ENCODE assay signal across 11 cellular contexts in genomic region chr11:12863605-12864121, GRCh38.
DNase-seq lines count a peak whose midpoint lies in the region; ATAC-seq and TF ChIP-seq lines count a peak whose summit lies in the region.
"Had no signal": no experiment of that assay in that cellular context is flagged by ENCODE, and none has a peak within 500 bp of the region (broad histone marks: within the 10 kb centered on the region; RNA-seq: fewer than 3 reads in every experiment).

No MANE protein-coding gene starts in this region.

- H3K79me2 ChIP-seq in mammary epithelial cell (ENCODE audit: insufficient read depth, low read length): peaks cover 44% of the 10 kb centered on the region
- peaks cover 59% of the 10 kb centered on the region for H3K79me2 ChIP-seq in fibroblast of lung (ENCODE audit: control insufficient read depth, insufficient read depth, low read length)

- H4K20me1 ChIP-seq in mammary epithelial cell (ENCODE audit: insufficient read depth, low read length) (no peaks in the 10 kb centered on the region), fibroblast of lung (ENCODE audit: control insufficient read depth, extremely low read depth, insufficient read depth, low read length) (peaks cover 3% of the 10 kb centered on the region)

- DNase-seq in MCF 10A (ENCODE audit: unreplicated experiment): no peak
- no peak for DNase-seq in mammary epithelial cell
- DNase-seq in fibroblast of lung (ENCODE audit: low read depth in 2 of 2): no peak
- DNase-seq in nephron progenitor cell: no peak
- no peak for DNase-seq in type B pancreatic cell (ENCODE audit: extremely low spot score, unreplicated experiment)
- no peak for DNase-seq in activated CD4-positive, alpha-beta T cell treated with anti-CD3 and anti-CD28 coated beads for 1 hour
- no peak for DNase-seq in HCEC 1CT
- DNase-seq: activated T-cell treated with anti-CD3 and anti-CD28 coated beads, Interleukin-2, amount 50 U/mL, for 4 hours; NCI-H2029; stimulated activated CD8-positive, alpha-beta memory T cell treated with anti-CD3 and anti-CD28 coated beads, Interleukin-4, amount 100 ng/mL, for 48 hours had no signal

- CTCF ChIA-PET in MCF 10A (lab: Yijun Ruan, JAX): interaction anchor here (0.5 to 0.9 kb wide), 2 partner anchors 12 to 22 kb away, joined by 3 to 5 read pairs; no protein-coding TSS in a partner anchor
- CTCF ChIA-PET in mammary epithelial cell (lab: Charles Lee; ENCODE audit: low non-redundant PET): no interaction called here

- H3K27ac Mint-ChIP-seq in MCF 10A (ENCODE audit: low read depth, unreplicated experiment): no peak overlapping the region
- no peak overlapping the region for H3K27ac Mint-ChIP-seq in nephron progenitor cell
- peak overlapping the region; percentile 96 for H3K27ac Mint-ChIP-seq in type B pancreatic cell

- H3K4me3 Mint-ChIP-seq in MCF 10A (ENCODE audit: unreplicated experiment): no peak overlapping the region
- H3K4me3 Mint-ChIP-seq in nephron progenitor cell: peak overlapping the region; percentile 66
- H3K4me3 Mint-ChIP-seq in type B pancreatic cell: peak overlapping the region; percentile 76
- H3K4me3 Mint-ChIP-seq: activated T-cell treated with anti-CD3 and anti-CD28 coated beads, Interleukin-2, amount 50 U/mL, for 4 hours had no signal

- H3K4me3 ChIP-seq in mammary epithelial cell (replicated peaks in 1 of 3; ENCODE audit: insufficient read depth in 1 of 3, low read depth in 2 of 3, low read length in 3 of 3): no peak overlapping the region
- peak overlapping the region in 1 of 4 experiments; percentile 8 for H3K4me3 ChIP-seq in fibroblast of lung (replicated peaks in 1 of 4; ENCODE audit: control extremely low read depth in 1 of 4, insufficient read depth in 1 of 4, low read depth in 3 of 4, low read length in 4 of 4)

- H3K27me3 ChIP-seq in mammary epithelial cell (ENCODE audit: insufficient read depth, low read length) (no peaks in the 10 kb centered on the region), fibroblast of lung (ENCODE audit: control insufficient read depth, insufficient read depth, low read length) (no peaks in the 10 kb centered on the region)

- H2AFZ ChIP-seq in mammary epithelial cell (ENCODE audit: low read depth, low read length) (no peak overlapping the region), fibroblast of lung (ENCODE audit: low read length) (no peak overlapping the region)

- H3K9me3 Mint-ChIP-seq in MCF 10A (ENCODE audit: unreplicated experiment) (no peaks in the 10 kb centered on the region), nephron progenitor cell (no peaks in the 10 kb centered on the region), type B pancreatic cell (no peaks in the 10 kb centered on the region)
- H3K9me3 Mint-ChIP-seq: activated T-cell treated with anti-CD3 and anti-CD28 coated beads, Interleukin-2, amount 50 U/mL, for 4 hours had no signal

- TSS peak; percentile 15 for BruUV-seq in MCF 10A (replicated peaks; lab: Mats Ljungman, UMichigan)
- no TSS peak for BruUV-seq in mammary epithelial cell (replicated peaks; lab: Mats Ljungman, UMichigan)

- H3K4me2 ChIP-seq in mammary epithelial cell (ENCODE audit: insufficient read depth, low read depth, low read length): no peak overlapping the region
- peak overlapping the region; percentile 28 for H3K4me2 ChIP-seq in fibroblast of lung (ENCODE audit: extremely low read depth, insufficient read depth, low read length)

- peaks cover 13% of the 10 kb centered on the region for H3K4me1 Mint-ChIP-seq in MCF 10A (ENCODE audit: insufficient read depth, unreplicated experiment)
- H3K4me1 Mint-ChIP-seq in nephron progenitor cell: peaks cover 72% of the 10 kb centered on the region
- peaks cover 55% of the 10 kb centered on the region for H3K4me1 Mint-ChIP-seq in type B pancreatic cell (ENCODE audit: unreplicated experiment)

- H3K36me3 ChIP-seq in mammary epithelial cell (ENCODE audit: insufficient read depth, low read length) (no peaks in the 10 kb centered on the region), fibroblast of lung (ENCODE audit: control insufficient read depth, insufficient read depth, low read length) (no peaks in the 10 kb centered on the region)

- H3K4me1 ChIP-seq in mammary epithelial cell (ENCODE audit: insufficient read depth, low read length) (peaks cover 14% of the 10 kb centered on the region), fibroblast of lung (ENCODE audit: control insufficient read depth, extremely low read depth, insufficient read depth, low read length) (peaks cover 17% of the 10 kb centered on the region)

- no peaks in the 10 kb centered on the region for H3K27me3 Mint-ChIP-seq in MCF 10A (ENCODE audit: insufficient read depth, unreplicated experiment)
- H3K27me3 Mint-ChIP-seq in nephron progenitor cell (ENCODE audit: low read depth, poor library complexity): peaks cover 3% of the 10 kb centered on the region
- no peaks in the 10 kb centered on the region for H3K27me3 Mint-ChIP-seq in type B pancreatic cell

- TF ChIP-seq CTCF in MCF 10A (IDR thresholded peaks at IDR 0.05; ENCODE audit: unreplicated experiment): no peak
- no peak for TF ChIP-seq CTCF in mammary epithelial cell (conservative IDR thresholded peaks at IDR 0.05 in 1 of 2, IDR thresholded peaks at IDR 0.05 in 1 of 2; ENCODE audit: extremely low read depth in 1 of 2, insufficient read depth in 1 of 2, low read depth in 1 of 2, low read length in 2 of 2)
- no peak for TF ChIP-seq CTCF in fibroblast of lung (conservative IDR thresholded peaks at IDR 0.05 in 1 of 2, IDR thresholded peaks at IDR 0.05 in 1 of 2; ENCODE audit: low read depth in 1 of 2, low read length in 2 of 2)
- TF ChIP-seq CTCF in nephron progenitor cell (IDR thresholded peaks at IDR 0.05): no peak
- TF ChIP-seq CTCF in type B pancreatic cell (conservative IDR thresholded peaks at IDR 0.05): no peak

- H3K27ac ChIP-seq in mammary epithelial cell (ENCODE audit: insufficient read depth, low read depth, low read length): no peak overlapping the region
- peak overlapping the region; percentile 78 for H3K27ac ChIP-seq in fibroblast of lung (ENCODE audit: insufficient read depth, low read length)

- H3K36me3 Mint-ChIP-seq in MCF 10A (ENCODE audit: insufficient read depth, unreplicated experiment): peaks cover 36% of the 10 kb centered on the region
- H3K36me3 Mint-ChIP-seq in nephron progenitor cell (ENCODE audit: low read depth): peaks cover 9% of the 10 kb centered on the region
- peaks cover 11% of the 10 kb centered on the region for H3K36me3 Mint-ChIP-seq in type B pancreatic cell

- H3K9ac ChIP-seq in mammary epithelial cell (ENCODE audit: insufficient read depth, low read length) (no peak overlapping the region), fibroblast of lung (ENCODE audit: insufficient read depth, low read length) (no peak overlapping the region)

- no peaks in the 10 kb centered on the region for H3K9me3 ChIP-seq in mammary epithelial cell (replicated peaks; ENCODE audit: insufficient read depth, low read length)
- no peaks in the 10 kb centered on the region for H3K9me3 ChIP-seq in fibroblast of lung (ENCODE audit: control insufficient read depth, insufficient read depth, low read depth, low read length)

- ATAC-seq in HG03571 (IDR thresholded peaks at IDR 0.05; ENCODE audit: unreplicated experiment): no peak
- ATAC-seq: activated T-cell treated with anti-CD3 and anti-CD28 coated beads, Interleukin-2, amount 50 U/mL, for 4 hours had no signal

- dilution Hi-C loops in mammary epithelial cell (cut with HindIII; ENCODE audit: low sequenced_read_pairs): loop anchor here (5.0 kb wide), 1 partner anchor 61 kb away; no protein-coding TSS in a partner anchor

- in situ Hi-C loops in mammary epithelial cell (cut with MboI; ENCODE audit: low sequenced_read_pairs in 2 of 2): no loop called here

- POLR2A ChIA-PET in MCF 10A (lab: Yijun Ruan, JAX): interaction anchor here (0.6 to 2.3 kb wide), 8 partner anchors 10 to 460 kb away, joined by 3 to 10 read pairs (median 4); no protein-coding TSS in a partner anchor

- 89% methylated on average over 9 of the region's 9 CpGs for WGBS in mammary epithelial cell (ENCODE audit: low coverage, missing lambda C conversion rate)

- intact Hi-C loops in MCF 10A (cut with micrococcal nuclease) (no loop called here), mammary epithelial cell (cut with micrococcal nuclease) (no loop called here)
